ENCODE assay signal across 9 cellular contexts in genomic region chr20:50293244-50294139, GRCh38.
DNase-seq lines count a peak whose midpoint lies in the region; ATAC-seq and TF ChIP-seq lines count a peak whose summit lies in the region.
"Had no signal": no experiment of that assay in that cellular context is flagged by ENCODE, and none has a peak within 500 bp of the region (broad histone marks: within the 10 kb centered on the region; RNA-seq: fewer than 3 reads in every experiment).

No MANE protein-coding gene starts in this region.

- H3K79me2 ChIP-seq in osteoblast (ENCODE audit: insufficient read depth, low read length) = no peaks in the 10 kb centered on the region

- H3K4me1 ChIP-seq in Panc1 (ENCODE audit: control insufficient read depth, insufficient read depth, low read length) = peaks cover 14% of the 10 kb centered on the region
- peaks cover 8% of the 10 kb centered on the region for H3K4me1 ChIP-seq in osteoblast (ENCODE audit: insufficient read depth, low read length)
- H3K4me1 ChIP-seq in transverse colon = peaks cover 9 to 20% (median 16%) of the 10 kb centered on the region in 4 donors

- TF ChIP-seq CTCF in Panc1 (IDR thresholded peaks at IDR 0.05) = no peak
- no peak for TF ChIP-seq CTCF in osteoblast (IDR thresholded peaks at IDR 0.05; ENCODE audit: extremely low read depth, low read depth, low read length)
- no peak for TF ChIP-seq CTCF in transverse colon (IDR thresholded peaks at IDR 0.05)

- CTCF ChIA-PET in Panc1 (lab: Charles Lee) = no interaction called here

- no peaks in the 10 kb centered on the region for H3K27me3 ChIP-seq in Panc1 (ENCODE audit: control insufficient read depth, insufficient read depth, low read length)
- H3K27me3 ChIP-seq in osteoblast (ENCODE audit: insufficient read depth, low read length) = no peaks in the 10 kb centered on the region
- H3K27me3 ChIP-seq in transverse colon = no peaks in the 10 kb centered on the region

- 75 to 80% methylated on average over 1 to 21 of the region's 22 CpGs for WGBS in transverse colon (ENCODE audit: low coverage in 1 of 2), 2 donors

- H3K27ac ChIP-seq in Panc1 (ENCODE audit: low read length) = peak overlapping the region; percentile 75
- peak overlapping the region; percentile 91 for H3K27ac ChIP-seq in osteoblast (ENCODE audit: low read depth, low read length)
- H3K27ac ChIP-seq in transverse colon = peak overlapping the region; percentile 65 to 77 (median 74)

- H2AFZ ChIP-seq in osteoblast (ENCODE audit: low read length) = no peak overlapping the region

- H3K9me3 ChIP-seq in Panc1 (ENCODE audit: control insufficient read depth, insufficient read depth, low read depth, low read length) (no peaks in the 10 kb centered on the region), osteoblast (ENCODE audit: low read depth, low read length) (no peaks in the 10 kb centered on the region), transverse colon (no peaks in the 10 kb centered on the region)

- H3K36me3 ChIP-seq in Panc1 (ENCODE audit: control insufficient read depth, insufficient read depth, low read length) (no peaks in the 10 kb centered on the region), osteoblast (ENCODE audit: insufficient read depth, low read length) (no peaks in the 10 kb centered on the region), transverse colon (no peaks in the 10 kb centered on the region)

- POLR2A ChIA-PET in Panc1 (lab: Charles Lee) = no interaction called here

- H3K4me2 ChIP-seq in osteoblast (ENCODE audit: insufficient read depth, low read length) = no peak overlapping the region

- TF ChIP-seq POLR2A in transverse colon (IDR thresholded peaks at IDR 0.05) = no peak

- no TSS peak for BruUV-seq in Panc1 (replicated peaks; lab: Mats Ljungman, UMichigan)

- H4K20me1 ChIP-seq in osteoblast (ENCODE audit: insufficient read depth, low read length) = no peaks in the 10 kb centered on the region

- ATAC-seq in Panc1 = no peak
- peak; percentile 35 for ATAC-seq in esophagus mucosa
- no peak for ATAC-seq in GM21737 (IDR thresholded peaks at IDR 0.05; ENCODE audit: unreplicated experiment)
- ATAC-seq: activated T-cell treated with anti-CD3 and anti-CD28 coated beads, Interleukin-2, amount 50 U/mL, for 4 hours had no signal

- H3K4me3 ChIP-seq in Panc1 (ENCODE audit: low read depth in 2 of 2, low read length in 2 of 2) (no peak overlapping the region), osteoblast (ENCODE audit: insufficient read depth, low read length) (no peak overlapping the region), transverse colon (no peak overlapping the region)

- intact Hi-C loops in Panc1 (cut with micrococcal nuclease; ENCODE audit: unreplicated experiment) = loop anchor here (10.0 kb wide), 1 partner anchor 171 kb away; no protein-coding TSS in a partner anchor
- intact Hi-C loops in transverse colon (cut with DNase I; ENCODE audit: low total_unique reads) = loop anchor here (5.0 kb wide), 1 partner anchor 101 kb away; the partner anchor contains the start of gene CEBPB

- TF ChIP-seq EP300 in transverse colon (IDR thresholded peaks at IDR 0.05; ENCODE audit: low read depth) = no peak

- no peak for DNase-seq in Panc1 (ENCODE audit: low read depth, low spot score)
- DNase-seq in osteoblast (ENCODE audit: insufficient read length, low spot score, missing footprints) = peak; percentile 62
- no peak for DNase-seq in transverse colon
- DNase-seq in SIG-M5 (lab: John Stamatoyannopoulos, UW) = no peak
- no peak for DNase-seq in activated CD4-positive, CD25-positive, alpha-beta regulatory T cell treated with anti-CD3 and anti-CD28 coated beads, Interleukin-2, amount 50 U/mL, for 72 hours
- DNase-seq: activated T-cell treated with anti-CD3 and anti-CD28 coated beads, Interleukin-2, amount 50 U/mL, for 4 hours; NCI-H748 treated with DMSO at 0.1 percent for 48 hours had no signal

- in situ Hi-C loops in Panc1 (cut with HindIII; ENCODE audit: low pct_unique_long_range_greater_than_20kb, low sequenced_read_pairs) (no loop called here), transverse colon (cut with MboI; ENCODE audit: low pct_ligation_motif_present in 1 of 4, low pct_unique_long_range_greater_than_20kb in 1 of 4, low sequenced_read_pairs in 3 of 4) (loop anchor here in 1 of 4 donors (25.0 kb wide), 1 partner anchor 169 kb away; no protein-coding TSS in a partner anchor)
